In the genomic region with DNA sequence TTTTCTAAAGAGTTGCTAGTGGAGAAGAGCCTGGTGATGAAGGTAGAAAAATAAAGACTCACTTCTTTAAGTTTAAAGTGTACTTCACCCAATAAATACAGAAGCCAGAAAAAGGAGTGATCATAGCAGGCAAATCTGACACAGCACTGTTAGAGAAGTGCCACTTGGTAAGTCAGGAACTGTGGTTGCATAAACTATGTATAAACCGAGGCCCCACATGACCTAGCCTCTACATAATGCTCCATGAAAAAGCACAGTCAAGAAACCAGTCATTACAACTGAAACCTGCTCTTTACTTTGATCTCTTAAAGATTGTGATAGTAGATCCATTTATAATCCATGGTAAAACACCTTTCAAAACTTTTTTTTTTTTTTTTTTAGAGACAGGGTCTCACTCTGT, we compare ENCODE assay signal across 22 cellular contexts.
DNase-seq lines count a peak whose midpoint lies in the region; ATAC-seq and TF ChIP-seq lines count a peak whose summit lies in the region.
"Had no signal": no experiment of that assay in that cellular context is flagged by ENCODE, and none has a peak within 500 bp of the region (broad histone marks: within the 10 kb centered on the region; RNA-seq: fewer than 3 reads in every experiment).

No MANE protein-coding gene starts in this region.

- H3K9me3 ChIP-seq in HEK293 (ENCODE audit: control insufficient read depth, insufficient read depth, low read depth, low read length) = no peaks in the 10 kb centered on the region
- H3K9me3 ChIP-seq: BLaER1, MG63, SJCRH30 had no signal

- TF ChIP-seq CTCF in HEK293 (tag by site-specific recombination; IDR thresholded peaks at IDR 0.05) = no peak
- TF ChIP-seq CTCF in omental fat pad (IDR thresholded peaks at IDR 0.05) = no peak

- H3K4me3 ChIP-seq in HEK293 (ENCODE audit: low read depth, low read length) = no peak overlapping the region
- H3K4me3 ChIP-seq: BLaER1, MG63, PC-9, SJCRH30 had no signal

- ATAC-seq in omental fat pad (ENCODE audit: low FRiP score) = no peak
- no peak for ATAC-seq in GM21447 (IDR thresholded peaks at IDR 0.05; ENCODE audit: unreplicated experiment)
- no peak for ATAC-seq in HG03175 (IDR thresholded peaks at IDR 0.05; ENCODE audit: unreplicated experiment)
- ATAC-seq: Right ventricle myocardium inferior, SK-N-SH treated with all-trans-retinoic acid at 6 μM for 48 hours had no signal

- POLR2A ChIA-PET in HEK293 (lab: Yijun Ruan, JAX) = no interaction called here

- H3K27ac ChIP-seq in HEK293 (ENCODE audit: extremely low read depth, low read depth, low read length) = no peak overlapping the region
- peak overlapping the region; percentile 80 for H3K27ac ChIP-seq in angular gyrus (ENCODE audit: low read depth, low read length)
- H3K27ac ChIP-seq in layer of hippocampus (ENCODE audit: low read depth, low read length) = peak overlapping the region; percentile 49
- H3K27ac ChIP-seq: BLaER1, PC-9, SJCRH30 had no signal

- CTCF ChIA-PET in HEK293 (lab: Yijun Ruan, JAX) = no interaction called here

- no peaks in the 10 kb centered on the region for H3K4me1 ChIP-seq in HEK293 (ENCODE audit: control insufficient read depth, insufficient read depth, low read length)
- H3K4me1 ChIP-seq: SJCRH30 had no signal

- DNase-seq in superior temporal gyrus (ENCODE audit: extremely low spot score) = peak; percentile 68
- no peak for DNase-seq in omental fat pad (ENCODE audit: low spot score)
- no peak for DNase-seq in activated effector memory CD4-positive, alpha-beta T cell treated with anti-CD3 and anti-CD28 coated beads, Interleukin-2, amount 50 U/mL, for 16 hours
- DNase-seq: CD4-positive, CD25-positive, alpha-beta regulatory T cell; DMS53; HCEC 1CT; IMR-90; KG1; MG63; NCI-H146; NCI-H446; NCI-H526; PC-9; SJCRH30 had no signal

- no peaks in the 10 kb centered on the region for H3K27me3 ChIP-seq in layer of hippocampus (ENCODE audit: control insufficient read depth, insufficient read depth, low read length)
- H3K27me3 ChIP-seq: BLaER1, MG63, SJCRH30 had no signal

- H3K36me3 ChIP-seq in HEK293 (ENCODE audit: control insufficient read depth in 2 of 2, insufficient read depth in 1 of 2, low read length in 2 of 2) = no peaks in the 10 kb centered on the region
- H3K36me3 ChIP-seq: BLaER1, MG63, SJCRH30 had no signal

TF ChIP-seq in HEK293, 187 proteins besides CTCF, POLR2A, EP300 and RAD21:
- TF ChIP-seq IKZF3 (tag by site-specific recombination; IDR thresholded peaks at IDR 0.05) (no peak), OSR2 (tag by site-specific recombination; IDR thresholded peaks at IDR 0.05) (no peak), ZNF121 (tag by site-specific recombination; IDR thresholded peaks at IDR 0.05) (0 out of 2 replicates have a peak, but pooled peaks have one; percentile 33), REPIN1 (tag by site-specific recombination; IDR thresholded peaks at IDR 0.05; ENCODE audit: low read depth) (no peak), ZNF791 (tag by site-specific recombination; IDR thresholded peaks at IDR 0.05) (no peak), HOXC10 (CRISPR knock-in tag; IDR thresholded peaks at IDR 0.05) (no peak), ZNF18 (tag by site-specific recombination; IDR thresholded peaks at IDR 0.05) (no peak), ZNF560 (tag by site-specific recombination; IDR thresholded peaks at IDR 0.05; ENCODE audit: borderline replicate concordance) (no peak)
